In the genomic region with DNA sequence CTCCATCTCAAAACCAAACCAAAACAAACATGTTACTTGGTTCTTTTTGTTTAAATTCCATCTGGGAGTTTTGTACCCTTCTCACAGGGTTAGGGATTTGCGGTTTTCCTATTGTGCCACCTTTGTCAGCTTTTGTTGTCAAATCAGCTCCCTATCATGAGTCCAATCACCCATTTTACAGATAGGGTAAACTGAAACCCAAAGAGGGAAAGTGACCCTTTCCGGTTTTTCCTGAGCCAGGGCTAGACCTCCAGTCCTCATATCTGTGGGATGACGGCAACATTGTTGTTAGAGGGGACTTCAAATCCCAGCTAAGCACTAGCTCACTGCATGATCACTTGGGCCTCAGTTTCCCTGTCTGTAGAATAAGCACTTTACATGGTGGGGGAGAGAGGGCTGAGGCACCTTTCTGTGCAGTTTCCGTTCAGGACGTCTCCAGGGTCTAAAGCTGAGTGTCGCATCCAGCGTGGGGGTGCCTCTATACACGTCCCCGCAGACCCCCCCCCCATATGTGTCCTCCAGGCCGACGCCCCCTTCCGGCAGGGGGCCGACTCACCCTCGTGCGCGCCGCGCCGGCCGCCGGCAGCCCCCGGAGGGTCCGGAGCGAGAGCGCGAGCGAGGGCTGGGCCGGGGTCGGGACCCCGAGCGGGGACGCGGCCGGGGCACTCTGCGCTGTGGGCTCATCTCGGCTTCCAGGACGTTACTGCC, we compare ENCODE assay signal across 8 cellular contexts. TPM values are rescaled to one million over a fixed set of nuclear protein-coding genes. Genes with fewer than 3 reads are reported as not detected.
DNase-seq lines count a peak whose midpoint lies in the region; ATAC-seq and TF ChIP-seq lines count a peak whose summit lies in the region.

No MANE protein-coding gene starts in this region.

- TF ChIP-seq CTCF in brain (conservative IDR thresholded peaks at IDR 0.05) = no peak
- TF ChIP-seq CTCF in lower lobe of right lung (IDR thresholded peaks at IDR 0.05) = no peak
- TF ChIP-seq CTCF in omental fat pad (IDR thresholded peaks at IDR 0.05) = no peak

- H3K36me3 ChIP-seq in lower lobe of right lung = no peaks in the 10 kb centered on the region

- peak overlapping the region; percentile 26 for H3K27ac ChIP-seq in lower lobe of right lung

- H3K27ac Mint-ChIP-seq in stimulated activated naive CD8-positive, alpha-beta T cell treated with anti-CD3 and anti-CD28 coated beads, Interleukin-15, Interleukin-2, amounts not matched to agents 100 ng/mL and 50 ng/mL, for 24 hours = no peak overlapping the region
- no peak overlapping the region for H3K27ac Mint-ChIP-seq in brain

- peak overlapping the region; percentile 50 for H3K4me3 ChIP-seq in lower lobe of right lung

- peaks cover 8% of the 10 kb centered on the region for H3K27me3 Mint-ChIP-seq in stimulated activated naive CD8-positive, alpha-beta T cell treated with anti-CD3 and anti-CD28 coated beads, Interleukin-15, Interleukin-2, amounts not matched to agents 100 ng/mL and 50 ng/mL, for 24 hours
- peaks cover 38% of the 10 kb centered on the region for H3K27me3 Mint-ChIP-seq in brain

- H3K4me3 Mint-ChIP-seq in stimulated activated naive CD8-positive, alpha-beta T cell treated with anti-CD3 and anti-CD28 coated beads, Interleukin-15, Interleukin-2, amounts not matched to agents 100 ng/mL and 50 ng/mL, for 24 hours = peak overlapping the region; percentile 81
- H3K4me3 Mint-ChIP-seq in brain = peak overlapping the region; percentile 88 to 93 (median 92)

- no peak for DNase-seq in stimulated activated naive CD8-positive, alpha-beta T cell treated with anti-CD3 and anti-CD28 coated beads, Interleukin-15, Interleukin-2, amounts not matched to agents 100 U/mL and 50 U/mL, for 24 hours
- DNase-seq in lower lobe of right lung = no peak
- DNase-seq in HUDEP-2 (lab: John Stamatoyannopoulos, UW; ENCODE audit: unreplicated experiment in 76 of 76) = no peak
- DNase-seq in AG20443 (ENCODE audit: low spot score) = no peak
- no peak for DNase-seq in omental fat pad (ENCODE audit: low spot score)

- ATAC-seq in stimulated activated naive CD8-positive, alpha-beta T cell treated with anti-CD3 and anti-CD28 coated beads, Interleukin-15, Interleukin-2, amounts not matched to agents 100 U/mL and 50 U/mL, for 24 hours = no peak
- ATAC-seq in lower lobe of right lung = peak in 1 of 2 donors; percentile 3
- no peak for ATAC-seq in GM21367 (IDR thresholded peaks at IDR 0.05; ENCODE audit: unreplicated experiment)
- no peak for ATAC-seq in omental fat pad (ENCODE audit: low FRiP score)

- no peaks in the 10 kb centered on the region for H3K9me3 ChIP-seq in lower lobe of right lung

- H3K4me1 Mint-ChIP-seq in stimulated activated naive CD8-positive, alpha-beta T cell treated with anti-CD3 and anti-CD28 coated beads, Interleukin-15, Interleukin-2, amounts not matched to agents 100 ng/mL and 50 ng/mL, for 24 hours (ENCODE audit: low read depth) = peaks cover 25% of the 10 kb centered on the region
- H3K4me1 Mint-ChIP-seq in brain = peaks cover 11% of the 10 kb centered on the region

- intact Hi-C loops in lower lobe of right lung (cut with DNase I) = loop anchor here (5.0 kb wide), 1 partner anchor 43 kb away; no protein-coding TSS in a partner anchor

- H3K36me3 Mint-ChIP-seq in stimulated activated naive CD8-positive, alpha-beta T cell treated with anti-CD3 and anti-CD28 coated beads, Interleukin-15, Interleukin-2, amounts not matched to agents 100 ng/mL and 50 ng/mL, for 24 hours (ENCODE audit: low read depth) = no peaks in the 10 kb centered on the region
- no peaks in the 10 kb centered on the region for H3K36me3 Mint-ChIP-seq in brain

- H3K4me1 ChIP-seq in lower lobe of right lung = peaks cover 31% of the 10 kb centered on the region

- peaks cover 4% of the 10 kb centered on the region for H3K9me3 Mint-ChIP-seq in stimulated activated naive CD8-positive, alpha-beta T cell treated with anti-CD3 and anti-CD28 coated beads, Interleukin-15, Interleukin-2, amounts not matched to agents 100 ng/mL and 50 ng/mL, for 24 hours
- peaks cover 4 to 18% (median 8%) of the 10 kb centered on the region in 5 experiments for H3K9me3 Mint-ChIP-seq in brain

- peaks cover 4% of the 10 kb centered on the region for H3K27me3 ChIP-seq in lower lobe of right lung (ENCODE audit: low read depth)

RNA-seq across cellular contexts. Expression of a gene that starts 3.9 kb away (rescaled TPM):
- polyA plus RNA-seq in brain (ENCODE audit: insufficient read depth, low read depth, low replicate concordance) = not detected
- total RNA-seq in lower lobe of right lung (1.5 TPM), omental fat pad (1 to 10 TPM in 1 of 4 donors, under 1 TPM in 1, not detected in 2; 0.93 to 1.7 TPM)

RNA-seq across cellular contexts. Expression of a gene that starts 13.0 kb away (rescaled TPM):
- polyA plus RNA-seq in brain (ENCODE audit: insufficient read depth, low read depth, low replicate concordance) = 35.9 TPM
- total RNA-seq in lower lobe of right lung (25.9 TPM), omental fat pad (100 to 1,000 TPM in 2 of 4 donors, 10 to 100 TPM in 2; 39.7 to 139 (median 114) TPM)

RNA-seq across cellular contexts. Expression of a gene that starts 15.3 kb away (rescaled TPM):
- 39.4 TPM for polyA plus RNA-seq in brain (ENCODE audit: insufficient read depth, low read depth, low replicate concordance)
- total RNA-seq in lower lobe of right lung (165 TPM), omental fat pad (100 to 1,000 TPM; 126 to 368 (median 146) TPM)

RNA-seq across cellular contexts. Expression of a gene that starts 29.7 kb away (rescaled TPM):
- 64.9 TPM for polyA plus RNA-seq in brain (ENCODE audit: insufficient read depth, low read depth, low replicate concordance)
- 45.3 TPM for total RNA-seq in lower lobe of right lung
- 10 to 100 TPM; 34.1 to 65.0 (median 45.9) TPM for total RNA-seq in omental fat pad

RNA-seq across cellular contexts. Expression of a gene that starts 52.8 kb away (rescaled TPM):
- 14.5 TPM for polyA plus RNA-seq in brain (ENCODE audit: insufficient read depth, low read depth, low replicate concordance)
- 21.0 TPM for total RNA-seq in lower lobe of right lung
- total RNA-seq in omental fat pad = 10 to 100 TPM in 2 of 4 donors, 1 to 10 TPM in 2; 7.2 to 36.4 (median 12.0) TPM
